1 cellular context compared by ENCODE assay signal in the genomic region with DNA sequence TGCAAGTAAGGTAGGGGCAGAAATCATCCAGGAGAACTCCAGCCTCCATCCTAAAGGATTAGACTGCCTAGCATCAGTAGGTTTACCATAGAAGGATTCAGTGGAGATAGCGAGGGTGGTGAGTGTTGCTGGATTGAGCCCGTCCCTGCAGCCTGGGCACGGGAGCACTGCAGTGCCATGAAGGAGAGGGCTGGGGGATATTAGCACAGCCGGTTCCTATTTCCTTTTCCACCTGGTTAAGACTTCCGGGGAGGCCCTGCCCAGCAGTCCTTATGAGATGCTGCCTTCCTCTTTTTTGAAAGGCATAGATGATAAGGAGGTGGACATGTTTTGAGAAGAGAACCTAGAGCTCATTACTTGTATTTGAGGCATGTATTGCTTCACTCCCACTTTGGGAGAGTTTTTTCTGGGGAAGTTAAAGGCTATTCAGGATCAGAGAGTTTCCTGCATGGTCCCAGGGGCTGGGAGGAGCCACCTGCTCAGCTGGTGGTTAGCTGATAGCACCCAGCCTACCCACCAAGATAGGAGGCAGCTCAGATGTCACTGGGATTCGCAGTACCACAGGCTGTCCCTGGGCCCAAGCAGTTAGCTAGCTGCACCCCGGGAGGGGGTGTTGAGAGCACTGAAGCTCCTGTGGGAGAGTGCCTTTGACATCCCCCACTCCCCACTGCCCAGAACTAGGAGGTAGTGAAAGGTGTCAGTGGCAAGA.
TF ChIP-seq lines count a peak whose summit lies in the region.

No MANE protein-coding gene starts in this region.

TF ChIP-seq in GM12878, 131 proteins besides CTCF, POLR2A, EP300 and RAD21:
- TF ChIP-seq, protein P1, sequence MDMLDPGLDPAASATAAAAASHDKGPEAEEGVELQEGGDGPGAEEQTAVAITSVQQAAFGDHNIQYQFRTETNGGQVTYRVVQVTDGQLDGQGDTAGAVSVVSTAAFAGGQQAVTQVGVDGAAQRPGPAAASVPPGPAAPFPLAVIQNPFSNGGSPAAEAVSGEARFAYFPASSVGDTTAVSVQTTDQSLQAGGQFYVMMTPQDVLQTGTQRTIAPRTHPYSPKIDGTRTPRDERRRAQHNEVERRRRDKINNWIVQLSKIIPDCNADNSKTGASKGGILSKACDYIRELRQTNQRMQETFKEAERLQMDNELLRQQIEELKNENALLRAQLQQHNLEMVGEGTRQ (IDR thresholded peaks at IDR 0.05; ENCODE audit: borderline replicate concordance, low read depth, low read length): no peak
- TF ChIP-seq ETV6 (conservative IDR thresholded peaks at IDR 0.05 in 1 of 2, IDR thresholded peaks at IDR 0.05 in 1 of 2; ENCODE audit: borderline replicate concordance in 1 of 2, low read depth in 1 of 2) (peak in 1 of 2 experiments; percentile 37; a peak in 1 of 4 replicates), SPI1 (IDR thresholded peaks at IDR 0.05; ENCODE audit: borderline replicate concordance, insufficient read depth, low read depth, low read length) (peak; percentile 85), PAX8 (IDR thresholded peaks at IDR 0.05) (no peak)
TF ChIP-seq in GM12878: peak in this region for 2.
